ENCODE assay signal across 1 cellular context in the genomic region with DNA sequence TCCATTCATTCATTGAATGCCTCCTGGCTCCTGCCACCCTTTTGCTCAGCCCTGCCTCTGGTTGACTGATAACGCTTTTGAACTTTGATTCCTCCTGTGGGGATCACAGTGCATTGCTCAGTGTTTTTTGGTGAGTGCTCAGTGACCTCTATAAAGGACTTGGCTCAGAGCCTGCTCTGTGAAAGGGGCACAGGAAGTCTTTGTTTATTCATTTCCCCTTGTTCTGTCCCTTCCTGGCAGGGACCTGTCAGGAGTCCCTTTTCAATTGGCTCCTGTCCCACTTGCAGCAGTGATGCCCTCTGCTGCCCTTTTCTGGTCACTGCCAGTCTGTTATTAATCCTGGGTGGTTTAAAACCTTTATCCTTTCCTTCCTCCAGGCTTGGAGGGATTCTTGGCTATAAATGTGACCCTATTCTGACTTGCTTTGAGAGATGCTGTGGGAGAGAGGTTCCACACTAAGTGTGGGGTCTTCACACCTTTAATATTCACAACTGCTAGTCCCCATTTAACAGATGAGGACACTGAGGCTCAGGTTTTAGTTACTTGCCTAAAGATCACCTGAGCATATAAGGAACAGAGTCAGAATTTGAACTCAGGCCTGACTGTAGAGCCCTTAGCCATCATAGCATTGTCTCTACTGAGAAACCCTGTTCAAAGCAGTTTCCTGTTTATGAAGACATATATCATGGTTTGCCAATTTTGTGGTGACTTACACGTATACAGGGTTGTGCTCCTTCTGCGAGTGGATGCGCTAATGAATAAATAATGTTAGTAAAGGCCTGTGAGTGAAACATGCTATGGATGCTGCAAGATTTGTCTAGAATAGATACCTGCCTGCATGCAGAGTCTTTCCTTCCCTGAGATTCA.
TF ChIP-seq lines count a peak whose summit lies in the region.

No MANE protein-coding gene starts in this region.

TF ChIP-seq in K562, 482 proteins besides CTCF, POLR2A, EP300 and RAD21 (continued from another document):
- 0 out of 2 replicates have a peak, but pooled peaks have one; percentile 26 for TF ChIP-seq ZBTB40 (IDR thresholded peaks at IDR 0.05)
- TF ChIP-seq ZBTB40 (CRISPR knock-in tag; IDR thresholded peaks at IDR 0.05), result no peak
- TF ChIP-seq ZNF407 (IDR thresholded peaks at IDR 0.05; ENCODE audit: low read depth), result no peak
- TF ChIP-seq ZNF384 (IDR thresholded peaks at IDR 0.05; ENCODE audit: low read depth, low read length), result peak; percentile 36; the same call in 1 of the 2 replicates
- no peak for TF ChIP-seq HLTF (IDR thresholded peaks at IDR 0.05)
- no peak for TF ChIP-seq E2F3 (CRISPR knock-in tag; IDR thresholded peaks at IDR 0.05)
- TF ChIP-seq ZNF121 (CRISPR knock-in tag; conservative IDR thresholded peaks at IDR 0.05), result no peak
- no peak for TF ChIP-seq ZNF76 (CRISPR knock-in tag; IDR thresholded peaks at IDR 0.05; ENCODE audit: borderline replicate concordance)
- TF ChIP-seq ZKSCAN1 (IDR thresholded peaks at IDR 0.05; ENCODE audit: low read depth, low read length), result no peak
- 0 out of 2 replicates have a peak, but pooled peaks have one; percentile 43 for TF ChIP-seq ZBTB9 (CRISPR knock-in tag; IDR thresholded peaks at IDR 0.05)
- no peak for TF ChIP-seq HMGXB4 (CRISPR knock-in tag; IDR thresholded peaks at IDR 0.05)
- TF ChIP-seq, protein P1, sequence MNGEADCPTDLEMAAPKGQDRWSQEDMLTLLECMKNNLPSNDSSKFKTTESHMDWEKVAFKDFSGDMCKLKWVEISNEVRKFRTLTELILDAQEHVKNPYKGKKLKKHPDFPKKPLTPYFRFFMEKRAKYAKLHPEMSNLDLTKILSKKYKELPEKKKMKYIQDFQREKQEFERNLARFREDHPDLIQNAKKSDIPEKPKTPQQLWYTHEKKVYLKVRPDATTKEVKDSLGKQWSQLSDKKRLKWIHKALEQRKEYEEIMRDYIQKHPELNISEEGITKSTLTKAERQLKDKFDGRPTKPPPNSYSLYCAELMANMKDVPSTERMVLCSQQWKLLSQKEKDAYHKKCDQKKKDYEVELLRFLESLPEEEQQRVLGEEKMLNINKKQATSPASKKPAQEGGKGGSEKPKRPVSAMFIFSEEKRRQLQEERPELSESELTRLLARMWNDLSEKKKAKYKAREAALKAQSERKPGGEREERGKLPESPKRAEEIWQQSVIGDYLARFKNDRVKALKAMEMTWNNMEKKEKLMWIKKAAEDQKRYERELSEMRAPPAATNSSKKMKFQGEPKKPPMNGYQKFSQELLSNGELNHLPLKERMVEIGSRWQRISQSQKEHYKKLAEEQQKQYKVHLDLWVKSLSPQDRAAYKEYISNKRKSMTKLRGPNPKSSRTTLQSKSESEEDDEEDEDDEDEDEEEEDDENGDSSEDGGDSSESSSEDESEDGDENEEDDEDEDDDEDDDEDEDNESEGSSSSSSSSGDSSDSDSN (IDR thresholded peaks at IDR 0.05; ENCODE audit: borderline replicate concordance in 1 of 2, low read depth in 2 of 2, low read length in 2 of 2), result 0 out of 4 replicates have a peak, but pooled peaks of 1 of the 2 experiments have one; percentile 26
- TF ChIP-seq TCF7 (IDR thresholded peaks at IDR 0.05; ENCODE audit: borderline replicate concordance), result no peak
- peak; percentile 80 for TF ChIP-seq ESRRA (IDR thresholded peaks at IDR 0.05; ENCODE audit: borderline replicate concordance, low read depth)
- no peak for TF ChIP-seq RBM14 (IDR thresholded peaks at IDR 0.05; ENCODE audit: borderline replicate concordance, insufficient read depth, low read depth, low read length)
